14 cellular contexts compared by ENCODE assay signal in the genomic region with DNA sequence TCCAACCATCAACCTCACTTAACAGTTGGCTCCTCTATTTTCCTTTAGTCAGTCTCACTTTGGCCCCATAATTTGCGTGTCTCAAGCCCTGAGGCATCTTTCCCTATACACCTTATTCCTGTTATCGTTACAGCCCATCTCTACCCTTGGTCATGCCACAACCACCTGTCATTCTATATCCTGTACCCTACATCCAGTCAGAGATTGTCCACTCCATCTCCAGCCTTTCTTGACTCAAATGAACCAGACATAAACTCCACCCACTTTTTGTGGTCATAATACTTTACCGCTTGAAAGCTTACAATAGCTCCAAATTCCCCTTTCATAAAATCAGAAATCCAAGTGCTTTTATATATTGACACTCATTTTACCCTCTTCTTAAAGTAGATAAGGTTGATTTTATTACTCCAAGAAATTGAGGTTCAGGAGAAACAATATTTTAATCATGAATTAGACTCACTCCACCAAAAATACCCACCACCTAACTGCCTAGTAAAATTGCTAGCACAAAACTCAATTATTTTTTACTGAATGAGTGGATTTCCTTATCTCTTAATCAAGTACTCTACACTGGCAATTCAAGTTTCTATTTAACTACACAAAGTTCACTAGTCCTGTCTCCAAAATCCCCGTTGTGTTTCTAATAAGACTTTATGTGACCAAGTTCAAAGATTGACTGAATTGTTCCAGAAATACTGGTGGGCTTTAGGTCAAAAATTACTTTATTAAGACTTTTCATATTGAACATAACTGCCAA. TPM values are rescaled to one million over a fixed set of nuclear protein-coding genes. Genes with fewer than 3 reads are reported as not detected.
A peak's percentile ranks its signal among the peaks of the same experiment; 100 is the strongest.
DNase-seq lines count a peak whose midpoint lies in the region; ATAC-seq and TF ChIP-seq lines count a peak whose summit lies in the region.
"Had no signal": no experiment of that assay in that cellular context is flagged by ENCODE, and none has a peak within 500 bp of the region (broad histone marks: within the 10 kb centered on the region; RNA-seq: fewer than 3 reads in every experiment).

No MANE protein-coding gene starts in this region.

- H3K4me3 Mint-ChIP-seq in activated T-helper 2 cell treated with anti-CD3 and anti-CD28 coated beads, Interferon-gamma antibody, Interleukin-2, Interleukin-4, amounts not matched to agents 10 μg/mL and 5 μg/mL and 100 μg/mL, durations not matched to agents 14 hours and 24 hours and 36 hours (ENCODE audit: low read depth): peak overlapping the region; percentile 73
- H3K4me3 Mint-ChIP-seq: immature natural killer cell had no signal

- ATAC-seq in HG03095 (IDR thresholded peaks at IDR 0.05; ENCODE audit: unreplicated experiment) (peak; percentile 66), psoas muscle (no peak)
- ATAC-seq: PC-3 had no signal

- no peak overlapping the region for H3K27ac ChIP-seq in psoas muscle
- peak overlapping the region in 1 of 8 donors; percentile 9 for H3K27ac ChIP-seq in spleen
- H3K27ac ChIP-seq in osteoblast (ENCODE audit: low read depth, low read length): no peak overlapping the region
- H3K27ac ChIP-seq: prostate gland had no signal

- TF ChIP-seq POLR2A in spleen (IDR thresholded peaks at IDR 0.05): no peak

- TF ChIP-seq CTCF in psoas muscle (IDR thresholded peaks at IDR 0.05) (no peak), spleen (IDR thresholded peaks at IDR 0.05 in 8 of 11, conservative IDR thresholded peaks at IDR 0.05 in 3 of 11) (no peak), osteoblast (IDR thresholded peaks at IDR 0.05; ENCODE audit: extremely low read depth, low read depth, low read length) (no peak)

- 87 to 91% (median 90%) methylated on average over 4 of the region's 4 CpGs for WGBS in psoas muscle, 3 donors
- 70 to 83% (median 74%) methylated on average over 4 of the region's 4 CpGs for WGBS in spleen, 5 donors

- H3K79me2 ChIP-seq in osteoblast (ENCODE audit: insufficient read depth, low read length): no peaks in the 10 kb centered on the region

- no peaks in the 10 kb centered on the region for H4K20me1 ChIP-seq in osteoblast (ENCODE audit: insufficient read depth, low read length)

- H3K36me3 Mint-ChIP-seq in activated T-helper 2 cell treated with anti-CD3 and anti-CD28 coated beads, Interferon-gamma antibody, Interleukin-2, Interleukin-4, amounts not matched to agents 10 μg/mL and 5 μg/mL and 100 μg/mL, durations not matched to agents 14 hours and 24 hours and 36 hours (ENCODE audit: low read depth): peaks cover 71% of the 10 kb centered on the region
- H3K36me3 Mint-ChIP-seq: immature natural killer cell had no signal

- H3K27me3 Mint-ChIP-seq in activated T-helper 2 cell treated with anti-CD3 and anti-CD28 coated beads, Interferon-gamma antibody, Interleukin-2, Interleukin-4, amounts not matched to agents 10 μg/mL and 5 μg/mL and 100 μg/mL, durations not matched to agents 14 hours and 24 hours and 36 hours (ENCODE audit: low read depth): no peaks in the 10 kb centered on the region

- no peak overlapping the region for H3K4me2 ChIP-seq in osteoblast (ENCODE audit: insufficient read depth, low read length)

- peaks cover 62% of the 10 kb centered on the region for H3K4me1 Mint-ChIP-seq in activated T-helper 2 cell treated with anti-CD3 and anti-CD28 coated beads, Interferon-gamma antibody, Interleukin-2, Interleukin-4, amounts not matched to agents 10 μg/mL and 5 μg/mL and 100 μg/mL, durations not matched to agents 14 hours and 24 hours and 36 hours (ENCODE audit: low read depth)
- H3K4me1 Mint-ChIP-seq: immature natural killer cell had no signal

- H3K27me3 ChIP-seq in psoas muscle (ENCODE audit: insufficient read depth in 3 of 3, low read length in 2 of 3) (no peaks in the 10 kb centered on the region), spleen (replicated peaks in 1 of 7) (no peaks in the 10 kb centered on the region), osteoblast (ENCODE audit: insufficient read depth, low read length) (peaks cover 5% of the 10 kb centered on the region)

- H3K27ac Mint-ChIP-seq in activated T-helper 2 cell treated with anti-CD3 and anti-CD28 coated beads, Interferon-gamma antibody, Interleukin-2, Interleukin-4, amounts not matched to agents 10 μg/mL and 5 μg/mL and 100 μg/mL, durations not matched to agents 14 hours and 24 hours and 36 hours: peak overlapping the region; percentile 99
- H3K27ac Mint-ChIP-seq: immature natural killer cell had no signal

- H3K36me3 ChIP-seq in psoas muscle (ENCODE audit: insufficient read depth in 1 of 2, low read depth in 1 of 2): no peaks in the 10 kb centered on the region
- peaks cover 0 to under 1% (median 0%) of the 10 kb centered on the region in 6 donors for H3K36me3 ChIP-seq in spleen
- no peaks in the 10 kb centered on the region for H3K36me3 ChIP-seq in osteoblast (ENCODE audit: insufficient read depth, low read length)
- H3K36me3 ChIP-seq: prostate gland had no signal

- DNase-seq in stimulated activated CD4-positive, alpha-beta T cell treated with anti-CD3 and anti-CD28 coated beads, Interleukin-4, amount 100 ng/mL, for 24 hours: peak; percentile 30
- DNase-seq in stimulated activated CD4-positive, alpha-beta T cell treated with anti-CD3 and anti-CD28 coated beads, Interleukin-4, amount 100 ng/mL, for 1 hour: no peak
- DNase-seq in activated T-helper 2 cell treated with anti-CD3 and anti-CD28 coated beads, Interferon-gamma antibody, Interleukin-2, Interleukin-4, amounts not matched to agents 10 μg/mL and 5 μg/mL and 100 μg/mL, durations not matched to agents 14 hours and 24 hours and 36 hours (ENCODE audit: low spot score): no peak
- DNase-seq in H4 (ENCODE audit: low spot score) (no peak), psoas muscle (no peak), spleen (no peak), osteoblast (ENCODE audit: insufficient read length, low spot score, missing footprints) (no peak)
- DNase-seq: DND-41, immature natural killer cell, PC-3 had no signal

- H3K4me1 ChIP-seq in psoas muscle: no peaks in the 10 kb centered on the region
- peaks cover 0 to 4% (median 0%) of the 10 kb centered on the region in 6 donors for H3K4me1 ChIP-seq in spleen
- H3K4me1 ChIP-seq in osteoblast (ENCODE audit: insufficient read depth, low read length): no peaks in the 10 kb centered on the region
- H3K4me1 ChIP-seq: prostate gland had no signal

- no peak overlapping the region for H2AFZ ChIP-seq in osteoblast (ENCODE audit: low read length)

- intact Hi-C loops in activated T-helper 2 cell treated with anti-CD3 and anti-CD28 coated beads, Interferon-gamma antibody, Interleukin-2, Interleukin-4, amounts not matched to agents 10 μg/mL and 5 μg/mL and 100 μg/mL, durations not matched to agents 14 hours and 24 hours and 36 hours (cut with micrococcal nuclease): loop anchor here (1.0 to 2.0 kb wide), 6 partner anchors 9 to 103 kb away; a partner anchor contains a TSS
- intact Hi-C loops in psoas muscle (cut with DNase I): no loop called here
- intact Hi-C loops in spleen (cut with DNase I; ENCODE audit: low total_unique reads): no loop called here

- peaks cover 18% of the 10 kb centered on the region for H3K9me3 Mint-ChIP-seq in activated T-helper 2 cell treated with anti-CD3 and anti-CD28 coated beads, Interferon-gamma antibody, Interleukin-2, Interleukin-4, amounts not matched to agents 10 μg/mL and 5 μg/mL and 100 μg/mL, durations not matched to agents 14 hours and 24 hours and 36 hours

- H3K9me3 ChIP-seq in psoas muscle: no peaks in the 10 kb centered on the region
- peaks cover 0 to 12% (median 10%) of the 10 kb centered on the region in 8 donors for H3K9me3 ChIP-seq in spleen
- no peaks in the 10 kb centered on the region for H3K9me3 ChIP-seq in osteoblast (ENCODE audit: low read depth, low read length)
- H3K9me3 ChIP-seq: prostate gland had no signal

- no peak overlapping the region for H3K4me3 ChIP-seq in psoas muscle
- H3K4me3 ChIP-seq in spleen: no peak overlapping the region
- H3K4me3 ChIP-seq in osteoblast (ENCODE audit: insufficient read depth, low read length): no peak overlapping the region
- H3K4me3 ChIP-seq: prostate gland had no signal

RNA-seq across cellular contexts. Expression of a gene that starts 9.1 kb away (rescaled TPM):
- 237 and 241 TPM in 2 replicates for total RNA-seq in activated T-helper 2 cell treated with anti-CD3 and anti-CD28 coated beads, Interferon-gamma antibody, Interleukin-2, Interleukin-4, amounts not matched to agents 10 μg/mL and 5 μg/mL and 100 μg/mL, durations not matched to agents 14 hours and 24 hours and 36 hours
- total RNA-seq in H4 (2014; rRNA removed; shearing (Covaris generic)): not detected in 2 replicates
- total RNA-seq in psoas muscle: under 1 TPM in 1 of 4 donors, not detected in 3; 0.10 TPM
- under 1 TPM in 1 of 3 donors, not detected in 2; 0.03 TPM for polyA plus RNA-seq in psoas muscle
- total RNA-seq in spleen: 1 to 10 TPM; 4.3 to 9.4 (median 5.6) TPM
- 1 to 10 TPM in 1 of 3 donors, under 1 TPM in 2; 0.28 to 1.4 (median 0.76) TPM for polyA plus RNA-seq in spleen
- not detected in 2 replicates for total RNA-seq in osteoblast
- total RNA-seq: astrocyte, fibroblast of villous mesenchyme had no signal

Comparison
In these comparisons a context has a peak if more than half of its experiments do, and no peak if none do; other contexts are left out.
1. RNA of a gene that starts 9.1 kb away (total RNA-seq): 237 to 241 TPM in activated T-helper 2 cell treated with anti-CD3 and anti-CD28 coated beads, Interferon-gamma antibody, Interleukin-2, Interleukin-4, amounts not matched to agents 10 μg/mL and 5 μg/mL and 100 μg/mL, durations not matched to agents 14 hours and 24 hours and 36 hours; 4.3 to 9.4 TPM in spleen, 0.10 TPM in psoas muscle, not detected in H4 and not detected in osteoblast; every median in the first group is over 10 times any median in the second.